Comparison of ENCODE assay signal across 8 cellular contexts in the genomic region with DNA sequence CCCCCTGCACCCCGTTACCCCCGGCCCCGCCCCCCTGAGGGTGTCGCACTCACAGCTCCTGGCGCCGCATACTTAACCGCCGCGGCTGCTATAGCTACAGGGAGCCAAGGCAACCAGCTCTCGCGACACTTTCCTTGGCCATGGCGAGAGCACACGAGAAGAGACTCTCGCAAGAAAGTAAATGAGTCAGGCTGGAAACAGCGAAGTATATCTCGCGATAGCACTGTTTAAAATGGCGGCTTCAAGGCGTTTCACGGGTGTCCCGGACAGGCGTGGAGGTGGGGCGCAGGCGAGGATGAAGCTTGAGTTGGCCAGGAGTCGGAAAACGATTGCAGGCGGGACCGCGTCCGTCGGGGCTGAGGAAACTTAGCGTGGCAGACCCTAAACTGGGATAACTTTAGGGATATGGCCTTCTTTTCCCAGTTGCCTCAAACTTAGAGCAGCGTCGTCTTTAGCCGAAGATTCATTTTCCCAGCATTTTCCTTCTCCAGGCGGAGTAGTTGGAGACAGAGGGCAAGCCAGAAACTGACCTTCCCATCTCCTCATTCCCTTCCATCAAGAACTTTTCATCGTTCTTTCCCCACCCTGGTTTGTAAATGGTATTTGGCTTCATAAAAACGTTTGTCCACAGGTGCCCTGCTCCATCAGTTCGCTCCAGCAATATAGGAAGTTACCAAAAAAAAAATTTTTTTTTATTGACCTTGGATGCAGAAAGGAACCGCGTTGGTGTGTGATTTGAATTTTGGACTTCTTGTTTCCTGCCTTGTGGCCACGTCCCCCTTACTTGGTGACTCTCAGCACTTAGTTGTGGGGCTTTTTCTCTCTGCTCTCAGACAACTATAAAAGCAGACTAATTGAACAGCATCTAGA. TPM values are rescaled to one million over a fixed set of nuclear protein-coding genes. Genes with fewer than 3 reads are reported as not detected.
DNase-seq lines count a peak whose midpoint lies in the region; ATAC-seq and TF ChIP-seq lines count a peak whose summit lies in the region.

No MANE protein-coding gene starts in this region.

- DNase-seq in AML-193 (lab: John Stamatoyannopoulos, UW) (peak; percentile 96 to 97), NCI-H446 treated with DMSO at 0.1 percent for 48 hours (lab: John Stamatoyannopoulos, UW) (peak; percentile 89), chondrocyte (ENCODE audit: low spot score) (peak; percentile 95), kidney epithelial cell (ENCODE audit: low read depth) (peak; percentile 95)
- peak; percentile 89 for DNase-seq in activated CD4-positive, alpha-beta T cell treated with anti-CD3 and anti-CD28 coated beads for 1 hour
- peak; percentile 95 for DNase-seq in stimulated activated CD4-positive, alpha-beta T cell treated with anti-CD3 and anti-CD28 coated beads, Interleukin-15, amount 100 ng/mL, for 24 hours

- no peak for TF ChIP-seq CTCF in chondrocyte (IDR thresholded peaks at IDR 0.05)
- TF ChIP-seq CTCF in kidney epithelial cell (IDR thresholded peaks at IDR 0.05; ENCODE audit: insufficient read depth, low read length, poor library complexity, severe bottlenecking): no peak

- peak; percentile 98 for ATAC-seq in HG03378 (IDR thresholded peaks at IDR 0.05; ENCODE audit: unreplicated experiment)

- H3K27me3 Mint-ChIP-seq in chondrocyte (ENCODE audit: low read depth): no peaks in the 10 kb centered on the region

- peak; percentile 88 for TF ChIP-seq POLR2A in GM19099 (IDR thresholded peaks at IDR 0.05; ENCODE audit: extremely low read depth, insufficient read length, low read depth)

- H3K36me3 Mint-ChIP-seq in chondrocyte (ENCODE audit: low read depth): no peaks in the 10 kb centered on the region

- peak overlapping the region; percentile 99 for H3K27ac Mint-ChIP-seq in chondrocyte (ENCODE audit: unreplicated experiment)

- peaks cover 24% of the 10 kb centered on the region for H3K4me1 Mint-ChIP-seq in chondrocyte (ENCODE audit: low read depth)

- no peaks in the 10 kb centered on the region for H3K27me3 ChIP-seq in kidney epithelial cell (ENCODE audit: control insufficient read depth, insufficient read depth, low read length)

- no peaks in the 10 kb centered on the region for H3K36me3 ChIP-seq in kidney epithelial cell (ENCODE audit: control insufficient read depth, insufficient read depth, low read length)

- peak overlapping the region; percentile 92 for H3K4me3 Mint-ChIP-seq in chondrocyte (ENCODE audit: unreplicated experiment)

- H3K9me3 Mint-ChIP-seq in chondrocyte (ENCODE audit: low read depth): no peaks in the 10 kb centered on the region

- peak overlapping the region; percentile 83 for H3K4me3 ChIP-seq in kidney epithelial cell (ENCODE audit: low read depth, low read length)

RNA-seq across cellular contexts. Expression of a gene that starts 15.2 kb away (rescaled TPM):
- total RNA-seq in chondrocyte (4.2 to 18.4 TPM (median 5.2 TPM) in 3 replicates), kidney epithelial cell (0.55 and 0.92 TPM in 2 replicates)

RNA-seq across cellular contexts. Expression of a gene that starts 29.7 kb away (rescaled TPM):
- total RNA-seq in chondrocyte (0.13 to 0.45 TPM in 2 of 3 replicates, not detected in the other), kidney epithelial cell (not detected in 2 replicates)

RNA-seq across cellular contexts. Expression of a gene that starts 35.0 kb away (rescaled TPM):
- total RNA-seq in chondrocyte: 5.8 to 11.6 TPM (median 6.5 TPM) in 3 replicates
- 64.2 and 77.6 TPM in 2 replicates for total RNA-seq in kidney epithelial cell

Comparison
In these comparisons a context has a peak if more than half of its experiments do, and no peak if none do; other contexts are left out.
1. Peak in every context shown above with its lines: DNase-seq, ATAC-seq and H3K4me3 ChIP-seq.